Comparison of ENCODE assay signal across 21 cellular contexts in the genomic region with DNA sequence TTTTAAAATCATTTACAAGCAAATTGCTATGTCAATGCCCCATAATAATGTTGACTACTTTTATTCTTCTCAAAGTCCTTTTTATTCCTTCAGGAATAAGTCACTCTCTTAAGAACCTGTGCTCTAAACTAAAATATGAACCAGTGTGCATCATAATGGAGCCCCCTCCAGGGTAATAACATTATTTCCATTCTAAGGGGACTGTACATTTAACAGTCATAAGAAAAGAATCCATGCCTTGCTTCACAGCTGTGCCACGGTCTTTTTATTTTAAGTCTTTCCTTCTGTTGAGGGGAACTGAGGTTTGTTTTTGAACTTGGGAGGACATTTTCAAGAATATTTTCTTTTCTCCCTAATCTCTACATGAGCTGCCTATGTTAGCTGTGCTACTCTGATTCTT.
A peak's percentile ranks its signal among the peaks of the same experiment; 100 is the strongest.
DNase-seq lines count a peak whose midpoint lies in the region; TF ChIP-seq lines count a peak whose summit lies in the region.
"Had no signal": no experiment of that assay in that cellular context is flagged by ENCODE, and none has a peak within 500 bp of the region (broad histone marks: within the 10 kb centered on the region; RNA-seq: fewer than 3 reads in every experiment).

No MANE protein-coding gene starts in this region.

- no peak overlapping the region for H2AK5ac ChIP-seq in trophoblast cell (ENCODE audit: low read length)

- no peak overlapping the region for H4K12ac ChIP-seq in trophoblast cell (ENCODE audit: low read depth, low read length)

- no peak overlapping the region for H3K9ac ChIP-seq in trophoblast cell (ENCODE audit: low read length)

- H4K91ac ChIP-seq in trophoblast cell (ENCODE audit: low read depth, low read length): no peak overlapping the region

- no CpG with 5 or more reads among the region's 1 CpG for WGBS in trophoblast cell (ENCODE audit: extremely low coverage, insufficient coverage, insufficient read length)
- 0% methylated on average over 1 of the region's 1 CpG for WGBS in lower leg skin, 2 donors

- H3K4me1 ChIP-seq in trophoblast cell (ENCODE audit: control insufficient read depth in 1 of 2, insufficient read depth in 2 of 2, low read length in 2 of 2): peaks cover 0 to 3% of the 10 kb centered on the region in 2 experiments
- H3K4me1 ChIP-seq: gastroesophageal sphincter, lower lobe of right lung, Peyer's patch, SJSA1 had no signal

- no peaks in the 10 kb centered on the region for H3K36me3 ChIP-seq in trophoblast cell (ENCODE audit: control insufficient read depth in 1 of 2, insufficient read depth in 2 of 2, low read length in 2 of 2)
- H3K36me3 ChIP-seq: esophagus muscularis mucosa, gastroesophageal sphincter, lower lobe of right lung, Peyer's patch, SJSA1 had no signal

- no peak overlapping the region for H2BK120ac ChIP-seq in trophoblast cell (ENCODE audit: insufficient read depth, low read length, poor library complexity)

- no peak for TF ChIP-seq CTCF in AG04449 (IDR thresholded peaks at IDR 0.05; ENCODE audit: insufficient read depth, low read length, missing control alignments)
- TF ChIP-seq CTCF in LNCaP clone FGC (IDR thresholded peaks at IDR 0.05; ENCODE audit: control insufficient read depth, extremely low read depth, insufficient read depth): no peak
- TF ChIP-seq CTCF in choroid plexus epithelial cell (conservative IDR thresholded peaks at IDR 0.05; ENCODE audit: low read depth, low read length): no peak
- TF ChIP-seq CTCF in lower leg skin (IDR thresholded peaks at IDR 0.05): no peak

- no peak overlapping the region for H3K4me2 ChIP-seq in trophoblast cell (ENCODE audit: low read length)

- H3K4ac ChIP-seq in trophoblast cell (ENCODE audit: low read depth, low read length): no peak overlapping the region

- H2AFZ ChIP-seq in trophoblast cell (ENCODE audit: insufficient read depth, low read length, poor library complexity): no peak overlapping the region

- H3K14ac ChIP-seq in trophoblast cell (ENCODE audit: low read length): no peak overlapping the region

- H3K79me2 ChIP-seq in trophoblast cell (ENCODE audit: control insufficient read depth, insufficient read depth, low read length, poor library complexity): no peaks in the 10 kb centered on the region

- H3K4me3 ChIP-seq in AG04449 (ENCODE audit: low read depth, low read length) (no peak overlapping the region), LNCaP clone FGC (ENCODE audit: low read depth, low read length) (peak overlapping the region; percentile 7; the same call in 1 of the 2 replicates), choroid plexus epithelial cell (ENCODE audit: low read depth, low read length) (no peak overlapping the region), trophoblast cell (ENCODE audit: low read depth, low read length) (no peak overlapping the region), lower leg skin (ENCODE audit: low read depth, poor library complexity, severe bottlenecking) (no peak overlapping the region)
- H3K4me3 ChIP-seq: esophagus muscularis mucosa, gastroesophageal sphincter, lower lobe of right lung, Peyer's patch, SJSA1 had no signal

- DNase-seq in AG04449 (ENCODE audit: low read depth, low spot score): peak; percentile 7
- no peak for DNase-seq in LNCaP clone FGC (ENCODE audit: low read depth)
- DNase-seq in choroid plexus epithelial cell (ENCODE audit: low read depth): peak; percentile 65
- peak; percentile 13 to 66 for DNase-seq in trophoblast cell
- DNase-seq in NCI-H526 treated with DMSO at 0.1 percent for 48 hours (lab: John Stamatoyannopoulos, UW): no peak
- no peak for DNase-seq in NCI-H2171 (lab: John Stamatoyannopoulos, UW)
- DNase-seq in NCI-H69 (lab: John Stamatoyannopoulos, UW): no peak
- DNase-seq in lower leg skin (ENCODE audit: low spot score in 2 of 2): no peak
- DNase-seq: activated CD8-positive, alpha-beta T cell treated with anti-CD3 and anti-CD28 coated beads for 36 hours; activated naive CD8-positive, alpha-beta T cell treated with anti-CD3 and anti-CD28 coated beads, Interleukin-2, amount 10 ng/mL, durations not matched to agents 7 days and 5 days; Calu3; endodermal cell; lower lobe of right lung; NCI-H524; Peyer's patch; stimulated activated CD4-positive, alpha-beta T cell treated with anti-CD3 and anti-CD28 coated beads, Interleukin-12 subunit alpha, Interleukin-12 subunit beta, amount 100 ng/mL, for 4 hours; stimulated activated naive CD8-positive, alpha-beta T cell treated with anti-CD3 and anti-CD28 coated beads, Interleukin-15, Interleukin-2, amounts not matched to agents 100 U/mL and 50 U/mL, for 24 hours; T-cell had no signal

- no peaks in the 10 kb centered on the region for H3K27me3 ChIP-seq in trophoblast cell (ENCODE audit: insufficient read depth, low read length)
- H3K27me3 ChIP-seq: esophagus muscularis mucosa, gastroesophageal sphincter, Peyer's patch had no signal

- POLR2A ChIA-PET in AG04449 (lab: Yijun Ruan, JAX): no interaction called here

- no peak overlapping the region for H3K27ac ChIP-seq in trophoblast cell (ENCODE audit: low read depth, low read length)
- H3K27ac ChIP-seq: esophagus muscularis mucosa, lower lobe of right lung, Peyer's patch, SJSA1 had no signal

- no peak overlapping the region for H2BK12ac ChIP-seq in trophoblast cell (ENCODE audit: low read length)

- no peaks in the 10 kb centered on the region for H3K79me1 ChIP-seq in trophoblast cell (ENCODE audit: low read length)

- TF ChIP-seq POLR2A in lower leg skin (IDR thresholded peaks at IDR 0.05): no peak

- no peak overlapping the region for H4K8ac ChIP-seq in trophoblast cell (ENCODE audit: low read depth, low read length)

- no peaks in the 10 kb centered on the region for H3K9me3 ChIP-seq in trophoblast cell (ENCODE audit: insufficient read depth, low read depth, low read length)
- H3K9me3 ChIP-seq: esophagus muscularis mucosa, gastroesophageal sphincter, lower lobe of right lung, Peyer's patch, SJSA1 had no signal

- H3K23ac ChIP-seq in trophoblast cell (ENCODE audit: low read length): no peak overlapping the region

- CTCF ChIA-PET in AG04449 (lab: Yijun Ruan, JAX): no interaction called here

- H3K18ac ChIP-seq in trophoblast cell (ENCODE audit: low read length): no peak overlapping the region

- no peak overlapping the region for H2BK5ac ChIP-seq in trophoblast cell (ENCODE audit: low read depth, low read length, poor library complexity)

- intact Hi-C loops in lower leg skin (cut with DNase I; ENCODE audit: low total_unique reads): no loop called here

Comparison
In these comparisons a context has a peak if more than half of its experiments do, and no peak if none do; other contexts are left out.
1. DNase-seq: peak in AG04449 (single experiment), choroid plexus epithelial cell (single experiment) and trophoblast cell (2 of 2); none in LNCaP clone FGC (single experiment), NCI-H526 treated with DMSO at 0.1 percent for 48 hours (single experiment), NCI-H2171 (single experiment), NCI-H69 (single experiment) and lower leg skin (0 of 2).